27 cellular contexts compared by ENCODE assay signal in the genomic region with DNA sequence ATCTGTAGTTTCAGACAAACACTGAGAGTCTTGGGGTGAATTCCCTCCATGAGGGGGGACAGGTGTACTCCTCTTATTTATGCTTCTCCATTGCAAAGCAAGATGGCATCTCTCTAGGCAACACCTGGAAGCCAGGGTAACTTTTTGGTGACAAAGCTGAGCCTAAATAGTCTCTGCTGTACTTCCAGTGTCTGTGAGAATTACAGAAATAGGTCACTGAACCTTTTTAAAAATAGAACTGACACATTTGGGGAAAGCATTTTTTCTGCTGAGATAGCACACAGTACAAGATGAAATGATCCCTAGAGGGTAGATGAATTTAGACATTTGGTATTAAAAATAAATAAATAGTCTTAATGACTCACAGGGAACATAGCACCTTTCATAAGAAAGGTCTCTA.
DNase-seq lines count a peak whose midpoint lies in the region; ATAC-seq, FAIRE-seq and TF ChIP-seq lines count a peak whose summit lies in the region.
"Had no signal": no experiment of that assay in that cellular context is flagged by ENCODE, and none has a peak within 500 bp of the region (broad histone marks: within the 10 kb centered on the region; RNA-seq: fewer than 3 reads in every experiment).

No MANE protein-coding gene starts in this region.

- intact Hi-C loops in MCF 10A (cut with micrococcal nuclease) (loop anchor here (5.0 kb wide), 1 partner anchor 155 kb away; no protein-coding TSS in a partner anchor), breast epithelium (cut with DNase I; ENCODE audit: low total_unique reads) (no loop called here), Calu3 (cut with micrococcal nuclease; ENCODE audit: unreplicated experiment) (no loop called here)

- no peak overlapping the region for H3K4me2 ChIP-seq in mesenchymal stem cell (ENCODE audit: low read length, poor library complexity, severe bottlenecking)

- DNase-seq in MCF 10A (ENCODE audit: unreplicated experiment) = no peak
- DNase-seq in breast epithelium (ENCODE audit: low spot score in 2 of 2) = no peak
- DNase-seq in RWPE2 (ENCODE audit: low spot score) = no peak
- DNase-seq in mesenchymal stem cell = no peak
- DNase-seq in thoracic aorta (ENCODE audit: low spot score) = no peak
- no peak for DNase-seq in frontal cortex (ENCODE audit: low spot score in 2 of 2)
- no peak for DNase-seq in Calu3
- DNase-seq: activated CD4-positive, alpha-beta T cell treated with anti-CD3 and anti-CD28 coated beads, Interleukin-2, amount 10 ng/mL, durations not matched to agents 24 days and 14 days; activated naive CD4-positive, alpha-beta T cell treated with anti-CD3 and anti-CD28 coated beads, Interleukin-2, amount 10 ng/mL, durations not matched to agents 7 days and 5 days; activated T-cell treated with anti-CD3 and anti-CD28 coated beads, Interleukin-2, amount 50 U/mL, for 48 hours; BE2C; DND-41; dorsolateral prefrontal cortex; naive thymus-derived CD8-positive, alpha-beta T cell; NCI-H1105; NCI-H1930; NCI-H69; stimulated activated CD4-positive, alpha-beta T cell treated with anti-CD3 and anti-CD28 coated beads, Interleukin-15, amount 100 ng/mL, for 24 hours; trophoblast cell had no signal

- H3K27ac ChIP-seq in breast epithelium = peak overlapping the region in 1 of 2 donors; percentile 68
- H3K27ac ChIP-seq in RWPE2 (ENCODE audit: poor library complexity, severe bottlenecking) = peak overlapping the region; percentile 22
- H3K27ac ChIP-seq in mesenchymal stem cell (ENCODE audit: low read length, poor library complexity, severe bottlenecking) = no peak overlapping the region
- H3K27ac ChIP-seq in thoracic aorta = peak overlapping the region; percentile 62
- H3K27ac ChIP-seq: 22Rv1, HL-60, VCaP had no signal

- no peaks in the 10 kb centered on the region for H3K36me3 ChIP-seq in breast epithelium
- no peaks in the 10 kb centered on the region for H3K36me3 ChIP-seq in RWPE2 (ENCODE audit: low read depth)
- H3K36me3 ChIP-seq in mesenchymal stem cell (ENCODE audit: control insufficient read depth in 1 of 2, insufficient read depth in 2 of 2, low read depth in 1 of 2, low read length in 2 of 2) = no peaks in the 10 kb centered on the region
- no peaks in the 10 kb centered on the region for H3K36me3 ChIP-seq in thoracic aorta
- H3K36me3 ChIP-seq: BE2C, right atrium auricular region had no signal

- no peak overlapping the region for H2BK5ac ChIP-seq in mesenchymal stem cell (ENCODE audit: low read depth, low read length, poor library complexity, severe bottlenecking)

- H3K4me3 ChIP-seq in breast epithelium (no peak overlapping the region), RWPE2 (ENCODE audit: severe bottlenecking) (no peak overlapping the region), mesenchymal stem cell (ENCODE audit: insufficient read depth in 1 of 2, low read depth in 1 of 2, low read length in 2 of 2) (peak overlapping the region in 1 of 2 experiments; percentile 56), thoracic aorta (peak overlapping the region; percentile 13)
- H3K4me3 ChIP-seq: right atrium auricular region had no signal

- H2BK120ac ChIP-seq in mesenchymal stem cell (ENCODE audit: low read depth, low read length) = no peak overlapping the region

- no peak for ATAC-seq in RWPE2 (ENCODE audit: low read depth)
- no peak for ATAC-seq in thoracic aorta (ENCODE audit: insufficient number of reproducible peaks, low FRiP score, low read depth)
- no peak for ATAC-seq in GM18870 (IDR thresholded peaks at IDR 0.05; ENCODE audit: unreplicated experiment)
- ATAC-seq: HepG2; naive thymus-derived CD8-positive, alpha-beta T cell had no signal

- H3K27ac Mint-ChIP-seq in MCF 10A (ENCODE audit: low read depth, unreplicated experiment) (peak overlapping the region; percentile 80), Calu3 (ENCODE audit: unreplicated experiment) (no peak overlapping the region)
- H3K27ac Mint-ChIP-seq: activated CD4-positive, alpha-beta T cell treated with anti-CD3 and anti-CD28 coated beads, Interleukin-2, amount 10 ng/mL, durations not matched to agents 24 days and 14 days; activated naive CD4-positive, alpha-beta T cell treated with anti-CD3 and anti-CD28 coated beads, Interleukin-2, amount 10 ng/mL, durations not matched to agents 7 days and 5 days; stimulated activated naive CD8-positive, alpha-beta T cell treated with anti-CD3 and anti-CD28 coated beads, Interleukin-15, Interleukin-2, amounts not matched to agents 100 ng/mL and 50 ng/mL, for 24 hours; T-helper 2 cell treated with Interferon-gamma antibody and Interleukin-4, amounts not matched to agents 5 μg/mL and 100 μg/mL, for 36 hours had no signal

- no peak overlapping the region for H2AK5ac ChIP-seq in mesenchymal stem cell (ENCODE audit: low read length, severe bottlenecking)

- CTCF ChIA-PET in MCF 10A (lab: Yijun Ruan, JAX) (interaction anchor here (0.6 to 1.5 kb wide), 9 partner anchors 31 to 634 kb away, joined by 3 to 6 read pairs (median 3); no protein-coding TSS in a partner anchor), Calu3 (lab: Charles Lee) (no interaction called here)

- no peak for TF ChIP-seq POLR2A in breast epithelium (IDR thresholded peaks at IDR 0.05)

- H3K4me3 Mint-ChIP-seq in MCF 10A (ENCODE audit: unreplicated experiment) (no peak overlapping the region), Calu3 (ENCODE audit: low read depth, unreplicated experiment) (no peak overlapping the region)
- H3K4me3 Mint-ChIP-seq: activated CD4-positive, alpha-beta T cell treated with anti-CD3 and anti-CD28 coated beads, Interleukin-2, amount 10 ng/mL, durations not matched to agents 24 days and 14 days; activated naive CD4-positive, alpha-beta T cell treated with anti-CD3 and anti-CD28 coated beads, Interleukin-2, amount 10 ng/mL, durations not matched to agents 7 days and 5 days; stimulated activated naive CD8-positive, alpha-beta T cell treated with anti-CD3 and anti-CD28 coated beads, Interleukin-15, Interleukin-2, amounts not matched to agents 100 ng/mL and 50 ng/mL, for 24 hours; T-helper 2 cell treated with Interferon-gamma antibody and Interleukin-4, amounts not matched to agents 5 μg/mL and 100 μg/mL, for 36 hours had no signal

- no peaks in the 10 kb centered on the region for H3K9me3 ChIP-seq in breast epithelium
- H3K9me3 ChIP-seq in RWPE2 (ENCODE audit: severe bottlenecking) = no peaks in the 10 kb centered on the region
- H3K9me3 ChIP-seq in mesenchymal stem cell (ENCODE audit: control insufficient read depth, low read length) = no peaks in the 10 kb centered on the region
- H3K9me3 ChIP-seq in thoracic aorta = no peaks in the 10 kb centered on the region
- H3K9me3 ChIP-seq: BE2C, right atrium auricular region had no signal

- H4K91ac ChIP-seq in mesenchymal stem cell (ENCODE audit: low read length) = no peak overlapping the region

- H3K4me1 ChIP-seq in breast epithelium (no peaks in the 10 kb centered on the region), RWPE2 (ENCODE audit: insufficient read depth, poor library complexity, severe bottlenecking) (peaks cover 17% of the 10 kb centered on the region), mesenchymal stem cell (ENCODE audit: control insufficient read depth, insufficient read depth, low read depth, low read length) (peaks cover 20% of the 10 kb centered on the region), thoracic aorta (ENCODE audit: control insufficient read depth in 1 of 2, low read depth in 2 of 2) (peaks cover 15 to 44% of the 10 kb centered on the region in 2 donors)
- H3K4me1 ChIP-seq: BE2C had no signal

- H3K23ac ChIP-seq in mesenchymal stem cell (ENCODE audit: low read length in 2 of 2) = no peak overlapping the region

- H3K27me3 Mint-ChIP-seq in MCF 10A (ENCODE audit: insufficient read depth, unreplicated experiment) (no peaks in the 10 kb centered on the region), Calu3 (ENCODE audit: unreplicated experiment) (no peaks in the 10 kb centered on the region)
- H3K27me3 Mint-ChIP-seq: activated CD4-positive, alpha-beta T cell treated with anti-CD3 and anti-CD28 coated beads, Interleukin-2, amount 10 ng/mL, durations not matched to agents 24 days and 14 days; stimulated activated naive CD8-positive, alpha-beta T cell treated with anti-CD3 and anti-CD28 coated beads, Interleukin-15, Interleukin-2, amounts not matched to agents 100 ng/mL and 50 ng/mL, for 24 hours had no signal

- H2BK15ac ChIP-seq in mesenchymal stem cell (ENCODE audit: low read depth, poor library complexity, severe bottlenecking) = no peak overlapping the region

- no TSS peak for BruUV-seq in MCF 10A (replicated peaks; lab: Mats Ljungman, UMichigan)
- BruUV-seq in Calu3 (replicated peaks; lab: Mats Ljungman, UMichigan) = no TSS peak

- no peak for FAIRE-seq in frontal cortex (lab: Jason Lieb, UNC)

- H3K18ac ChIP-seq in mesenchymal stem cell (ENCODE audit: low read depth in 1 of 2, low read length in 2 of 2) = no peak overlapping the region

- peak overlapping the region; percentile 81 for H3K9ac ChIP-seq in mesenchymal stem cell (ENCODE audit: low read length)

- no peak overlapping the region for H3K4ac ChIP-seq in mesenchymal stem cell (ENCODE audit: low read depth in 1 of 2, low read length in 2 of 2)

- H3K9me3 Mint-ChIP-seq in MCF 10A (ENCODE audit: unreplicated experiment) (no peaks in the 10 kb centered on the region), Calu3 (ENCODE audit: low read depth, unreplicated experiment) (peaks cover 3% of the 10 kb centered on the region)
- H3K9me3 Mint-ChIP-seq: activated CD4-positive, alpha-beta T cell treated with anti-CD3 and anti-CD28 coated beads, Interleukin-2, amount 10 ng/mL, durations not matched to agents 24 days and 14 days; activated naive CD4-positive, alpha-beta T cell treated with anti-CD3 and anti-CD28 coated beads, Interleukin-2, amount 10 ng/mL, durations not matched to agents 7 days and 5 days; naive thymus-derived CD8-positive, alpha-beta T cell; stimulated activated naive CD8-positive, alpha-beta T cell treated with anti-CD3 and anti-CD28 coated beads, Interleukin-15, Interleukin-2, amounts not matched to agents 100 ng/mL and 50 ng/mL, for 24 hours; T-helper 2 cell treated with Interferon-gamma antibody and Interleukin-4, amounts not matched to agents 5 μg/mL and 100 μg/mL, for 36 hours had no signal

- TF ChIP-seq CTCF in MCF 10A (IDR thresholded peaks at IDR 0.05; ENCODE audit: unreplicated experiment) = no peak
- no peak for TF ChIP-seq CTCF in breast epithelium (IDR thresholded peaks at IDR 0.05)
- TF ChIP-seq CTCF in RWPE2 (IDR thresholded peaks at IDR 0.05; ENCODE audit: poor library complexity, severe bottlenecking) = no peak
- no peak for TF ChIP-seq CTCF in thoracic aorta (IDR thresholded peaks at IDR 0.05)
- no peak for TF ChIP-seq CTCF in Calu3 (IDR thresholded peaks at IDR 0.05; ENCODE audit: unreplicated experiment)

- H3K36me3 Mint-ChIP-seq in MCF 10A (ENCODE audit: insufficient read depth, unreplicated experiment) = no peaks in the 10 kb centered on the region
- no peaks in the 10 kb centered on the region for H3K36me3 Mint-ChIP-seq in Calu3 (ENCODE audit: insufficient read depth, unreplicated experiment)
- H3K36me3 Mint-ChIP-seq: activated naive CD4-positive, alpha-beta T cell treated with anti-CD3 and anti-CD28 coated beads, Interleukin-2, amount 10 ng/mL, durations not matched to agents 7 days and 5 days; naive thymus-derived CD8-positive, alpha-beta T cell had no signal

- H3K79me1 ChIP-seq in mesenchymal stem cell (replicated peaks; ENCODE audit: low read length, poor library complexity, severe bottlenecking) = no peaks in the 10 kb centered on the region

- H3K27me3 ChIP-seq in breast epithelium (no peaks in the 10 kb centered on the region), RWPE2 (ENCODE audit: insufficient read depth, poor library complexity, severe bottlenecking) (no peaks in the 10 kb centered on the region), mesenchymal stem cell (ENCODE audit: control insufficient read depth in 1 of 2, insufficient read depth in 1 of 2, low read length in 2 of 2) (no peaks in the 10 kb centered on the region), thoracic aorta (replicated peaks; ENCODE audit: insufficient read depth) (no peaks in the 10 kb centered on the region)
- H3K27me3 ChIP-seq: BE2C, right atrium auricular region had no signal

- POLR2A ChIA-PET in MCF 10A (lab: Yijun Ruan, JAX) = interaction anchor here (0.8 to 2.6 kb wide), 12 partner anchors 12 to 384 kb away, joined by 3 to 14 read pairs (median 6); no protein-coding TSS in a partner anchor

- H2AFZ ChIP-seq in mesenchymal stem cell (ENCODE audit: low read depth, low read length) = no peak overlapping the region

- no peak overlapping the region for H2BK12ac ChIP-seq in mesenchymal stem cell (ENCODE audit: low read length in 2 of 2)

- H4K8ac ChIP-seq in mesenchymal stem cell (ENCODE audit: low read length) = no peak overlapping the region

- no peak overlapping the region for H3K14ac ChIP-seq in mesenchymal stem cell (ENCODE audit: low read length in 2 of 2)

- peaks cover 29% of the 10 kb centered on the region for H3K4me1 Mint-ChIP-seq in MCF 10A (ENCODE audit: insufficient read depth, unreplicated experiment)
- peaks cover 57% of the 10 kb centered on the region for H3K4me1 Mint-ChIP-seq in Calu3 (ENCODE audit: low read depth, unreplicated experiment)
